In genomic region chr20:35954200-35954906, GRCh38 we compare ENCODE assay signal across 1 cellular context.
TF ChIP-seq lines count a peak whose summit lies in the region.

Gene SCAND1 (minus strand): TSS chr20:35954502. CDS start chr20:35954284, 218 bp downstream.

TF ChIP-seq in SK-N-SH, 30 proteins besides CTCF, POLR2A, EP300 and RAD21 (continued from another document):
- TF ChIP-seq, protein P1, sequence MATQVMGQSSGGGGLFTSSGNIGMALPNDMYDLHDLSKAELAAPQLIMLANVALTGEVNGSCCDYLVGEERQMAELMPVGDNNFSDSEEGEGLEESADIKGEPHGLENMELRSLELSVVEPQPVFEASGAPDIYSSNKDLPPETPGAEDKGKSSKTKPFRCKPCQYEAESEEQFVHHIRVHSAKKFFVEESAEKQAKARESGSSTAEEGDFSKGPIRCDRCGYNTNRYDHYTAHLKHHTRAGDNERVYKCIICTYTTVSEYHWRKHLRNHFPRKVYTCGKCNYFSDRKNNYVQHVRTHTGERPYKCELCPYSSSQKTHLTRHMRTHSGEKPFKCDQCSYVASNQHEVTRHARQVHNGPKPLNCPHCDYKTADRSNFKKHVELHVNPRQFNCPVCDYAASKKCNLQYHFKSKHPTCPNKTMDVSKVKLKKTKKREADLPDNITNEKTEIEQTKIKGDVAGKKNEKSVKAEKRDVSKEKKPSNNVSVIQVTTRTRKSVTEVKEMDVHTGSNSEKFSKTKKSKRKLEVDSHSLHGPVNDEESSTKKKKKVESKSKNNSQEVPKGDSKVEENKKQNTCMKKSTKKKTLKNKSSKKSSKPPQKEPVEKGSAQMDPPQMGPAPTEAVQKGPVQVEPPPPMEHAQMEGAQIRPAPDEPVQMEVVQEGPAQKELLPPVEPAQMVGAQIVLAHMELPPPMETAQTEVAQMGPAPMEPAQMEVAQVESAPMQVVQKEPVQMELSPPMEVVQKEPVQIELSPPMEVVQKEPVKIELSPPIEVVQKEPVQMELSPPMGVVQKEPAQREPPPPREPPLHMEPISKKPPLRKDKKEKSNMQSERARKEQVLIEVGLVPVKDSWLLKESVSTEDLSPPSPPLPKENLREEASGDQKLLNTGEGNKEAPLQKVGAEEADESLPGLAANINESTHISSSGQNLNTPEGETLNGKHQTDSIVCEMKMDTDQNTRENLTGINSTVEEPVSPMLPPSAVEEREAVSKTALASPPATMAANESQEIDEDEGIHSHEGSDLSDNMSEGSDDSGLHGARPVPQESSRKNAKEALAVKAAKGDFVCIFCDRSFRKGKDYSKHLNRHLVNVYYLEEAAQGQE (IDR thresholded peaks at IDR 0.05; ENCODE audit: low read depth, low read length), result peak; percentile 42
- TF ChIP-seq, protein P2, sequence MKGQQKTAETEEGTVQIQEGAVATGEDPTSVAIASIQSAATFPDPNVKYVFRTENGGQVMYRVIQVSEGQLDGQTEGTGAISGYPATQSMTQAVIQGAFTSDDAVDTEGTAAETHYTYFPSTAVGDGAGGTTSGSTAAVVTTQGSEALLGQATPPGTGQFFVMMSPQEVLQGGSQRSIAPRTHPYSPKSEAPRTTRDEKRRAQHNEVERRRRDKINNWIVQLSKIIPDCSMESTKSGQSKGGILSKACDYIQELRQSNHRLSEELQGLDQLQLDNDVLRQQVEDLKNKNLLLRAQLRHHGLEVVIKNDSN (IDR thresholded peaks at IDR 0.05; ENCODE audit: borderline replicate concordance, low read depth), result peak; percentile 38
- peak; percentile 34; the same call in 1 of the 2 replicates for TF ChIP-seq TCF12 (IDR thresholded peaks at IDR 0.05)
- TF ChIP-seq RFX5 (IDR thresholded peaks at IDR 0.05; ENCODE audit: low read length), result 0 out of 2 replicates have a peak, but pooled peaks have one; percentile 54
- TF ChIP-seq POLR2AphosphoS5 (IDR thresholded peaks at IDR 0.05; ENCODE audit: low read depth, low read length), result peak; percentile 84; the same call in 1 of the 2 replicates
- TF ChIP-seq GABPA (IDR thresholded peaks at IDR 0.05; ENCODE audit: low read depth), result peak; percentile 98
- TF ChIP-seq MXI1 (IDR thresholded peaks at IDR 0.05; ENCODE audit: low read depth, low read length), result peak; percentile 92
- TF ChIP-seq, protein P3, sequence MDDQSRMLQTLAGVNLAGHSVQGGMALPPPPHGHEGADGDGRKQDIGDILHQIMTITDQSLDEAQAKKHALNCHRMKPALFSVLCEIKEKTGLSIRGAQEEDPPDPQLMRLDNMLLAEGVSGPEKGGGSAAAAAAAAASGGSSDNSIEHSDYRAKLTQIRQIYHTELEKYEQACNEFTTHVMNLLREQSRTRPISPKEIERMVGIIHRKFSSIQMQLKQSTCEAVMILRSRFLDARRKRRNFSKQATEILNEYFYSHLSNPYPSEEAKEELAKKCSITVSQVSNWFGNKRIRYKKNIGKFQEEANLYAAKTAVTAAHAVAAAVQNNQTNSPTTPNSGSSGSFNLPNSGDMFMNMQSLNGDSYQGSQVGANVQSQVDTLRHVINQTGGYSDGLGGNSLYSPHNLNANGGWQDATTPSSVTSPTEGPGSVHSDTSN (IDR thresholded peaks at IDR 0.05), result 0 out of 2 replicates have a peak, but pooled peaks have one; percentile 8
